ENCODE assay signal across 12 cellular contexts in genomic region chr4:68724426-68724825, GRCh38.
"Had no signal": no experiment of that assay in that cellular context is flagged by ENCODE, and none has a peak within 500 bp of the region (broad histone marks: within the 10 kb centered on the region; RNA-seq: fewer than 3 reads in every experiment).

No MANE protein-coding gene starts in this region.

- H3K27ac Mint-ChIP-seq: activated B cell treated with CpG ODN at 0.5 μM for 24 hours; activated CD4-positive, alpha-beta T cell treated with anti-CD3 and anti-CD28 coated beads, Interleukin-2, amount 10 ng/mL, durations not matched to agents 24 days and 14 days; activated naive CD4-positive, alpha-beta T cell treated with anti-CD3 and anti-CD28 coated beads, Interleukin-2, amount 50 U/mL, for 24 hours; endodermal cell; natural killer cell; stimulated activated naive B cell treated with anti-CD40 and anti-IgM and Interleukin-4, amounts not matched to agents 10 μg/mL and 1 μg/mL and 100 μg/mL, for 72 hours had no signal

- H3K9me3 Mint-ChIP-seq: activated CD4-positive, alpha-beta T cell treated with anti-CD3 and anti-CD28 coated beads, Interleukin-2, amount 10 ng/mL, durations not matched to agents 24 days and 14 days; activated naive CD4-positive, alpha-beta T cell treated with anti-CD3 and anti-CD28 coated beads, Interleukin-2, amount 50 U/mL, for 24 hours had no signal

- DNase-seq: activated B cell treated with CpG ODN at 0.5 μM for 24 hours; activated CD4-positive, alpha-beta T cell treated with anti-CD3 and anti-CD28 coated beads, Interleukin-2, amount 10 ng/mL, durations not matched to agents 24 days and 14 days; activated CD8-positive, alpha-beta memory T cell treated with anti-CD3 and anti-CD28 coated beads for 24 hours; brain microvascular endothelial cell; endodermal cell; hypothalamus; natural killer cell; posterior cingulate gyrus; stimulated activated naive B cell treated with anti-CD40 and anti-IgM and Interleukin-4, amounts not matched to agents 10 μg/mL and 1 μg/mL and 100 μg/mL, for 72 hours had no signal

- H3K4me3 ChIP-seq: skin epidermis, suprapubic skin had no signal

- H3K4me3 Mint-ChIP-seq: activated B cell treated with CpG ODN at 0.5 μM for 24 hours; activated CD4-positive, alpha-beta T cell treated with anti-CD3 and anti-CD28 coated beads, Interleukin-2, amount 10 ng/mL, durations not matched to agents 24 days and 14 days; activated naive CD4-positive, alpha-beta T cell treated with anti-CD3 and anti-CD28 coated beads, Interleukin-2, amount 50 U/mL, for 24 hours; endodermal cell; natural killer cell; stimulated activated naive B cell treated with anti-CD40 and anti-IgM and Interleukin-4, amounts not matched to agents 10 μg/mL and 1 μg/mL and 100 μg/mL, for 72 hours had no signal

- H3K4me1 ChIP-seq: suprapubic skin had no signal

- H3K36me3 Mint-ChIP-seq: activated naive CD4-positive, alpha-beta T cell treated with anti-CD3 and anti-CD28 coated beads, Interleukin-2, amount 50 U/mL, for 24 hours; natural killer cell; stimulated activated naive B cell treated with anti-CD40 and anti-IgM and Interleukin-4, amounts not matched to agents 10 μg/mL and 1 μg/mL and 100 μg/mL, for 72 hours had no signal

- H3K27ac ChIP-seq: brain microvascular endothelial cell, skin epidermis, suprapubic skin had no signal

- H3K9me3 ChIP-seq: suprapubic skin had no signal

- H3K36me3 ChIP-seq: brain microvascular endothelial cell, suprapubic skin had no signal

- H3K4me1 Mint-ChIP-seq: activated B cell treated with CpG ODN at 0.5 μM for 24 hours; activated CD4-positive, alpha-beta T cell treated with anti-CD3 and anti-CD28 coated beads, Interleukin-2, amount 10 ng/mL, durations not matched to agents 24 days and 14 days; activated naive CD4-positive, alpha-beta T cell treated with anti-CD3 and anti-CD28 coated beads, Interleukin-2, amount 50 U/mL, for 24 hours; natural killer cell; stimulated activated naive B cell treated with anti-CD40 and anti-IgM and Interleukin-4, amounts not matched to agents 10 μg/mL and 1 μg/mL and 100 μg/mL, for 72 hours had no signal

- H3K27me3 ChIP-seq: brain microvascular endothelial cell, suprapubic skin had no signal

- H3K27me3 Mint-ChIP-seq: activated B cell treated with CpG ODN at 0.5 μM for 24 hours; activated CD4-positive, alpha-beta T cell treated with anti-CD3 and anti-CD28 coated beads, Interleukin-2, amount 10 ng/mL, durations not matched to agents 24 days and 14 days; stimulated activated naive B cell treated with anti-CD40 and anti-IgM and Interleukin-4, amounts not matched to agents 10 μg/mL and 1 μg/mL and 100 μg/mL, for 72 hours had no signal
